Comparison of ENCODE assay signal across 10 cellular contexts in genomic region chr1:22712502-22713271, GRCh38. TPM values are rescaled to one million over a fixed set of nuclear protein-coding genes. Genes with fewer than 3 reads are reported as not detected.
DNase-seq lines count a peak whose midpoint lies in the region; ATAC-seq and TF ChIP-seq lines count a peak whose summit lies in the region.
"Had no signal": no experiment of that assay in that cellular context is flagged by ENCODE, and none has a peak within 500 bp of the region (broad histone marks: within the 10 kb centered on the region; RNA-seq: fewer than 3 reads in every experiment).

No MANE protein-coding gene starts in this region.

- peak; percentile 77 for ATAC-seq in stimulated activated memory B cell treated with anti-CD40 and anti-IgM and Interleukin-4, amounts not matched to agents 10 μg/mL and 1 μg/mL and 100 μg/mL, for 72 hours

- H3K36me3 ChIP-seq in SJCRH30 = peaks cover 8% of the 10 kb centered on the region

- no peak overlapping the region for H3T11ph ChIP-seq in H9 (ENCODE audit: low read length)

- no peak overlapping the region for H2BK120ac ChIP-seq in H9 (ENCODE audit: low read depth, low read length, poor library complexity, severe bottlenecking)

- H2AFZ ChIP-seq in H9 (ENCODE audit: low read length) = no peak overlapping the region

- no peak overlapping the region for H2BK5ac ChIP-seq in H9 (ENCODE audit: insufficient read length, low read length)

- H3K27me3 ChIP-seq in SJCRH30 = no peaks in the 10 kb centered on the region
- peaks cover 5% of the 10 kb centered on the region; the same call in 1 of the 2 replicates for H3K27me3 ChIP-seq in H9 (ENCODE audit: insufficient read depth, low read length)

- TF ChIP-seq CTCF in H9 (conservative IDR thresholded peaks at IDR 0.05) = no peak

- H3K4ac ChIP-seq in H9 (ENCODE audit: low read depth, low read length) = no peak overlapping the region

- no peak overlapping the region for H3K9ac ChIP-seq in H9 (ENCODE audit: extremely low read depth, insufficient read length, low read length)

- H3K56ac ChIP-seq in H9 (ENCODE audit: insufficient read length, low read depth, low read length) = no peak overlapping the region

- H3K27me3 Mint-ChIP-seq in stimulated activated memory B cell treated with anti-CD40 and anti-IgM and Interleukin-4, amounts not matched to agents 10 μg/mL and 1 μg/mL and 100 μg/mL, for 72 hours = peaks cover 76% of the 10 kb centered on the region
- peaks cover 62% of the 10 kb centered on the region for H3K27me3 Mint-ChIP-seq in H9 (ENCODE audit: low read depth)

- H3K79me2 ChIP-seq in H9 (ENCODE audit: insufficient read depth, low read length) = no peaks in the 10 kb centered on the region

- no peak overlapping the region for H3K4me2 ChIP-seq in H9 (ENCODE audit: insufficient read depth, insufficient read length, low read length)

- no peak overlapping the region for H4K5ac ChIP-seq in H9 (ENCODE audit: insufficient read length, low read depth, low read length)

- no peaks in the 10 kb centered on the region for H3K9me3 Mint-ChIP-seq in stimulated activated memory B cell treated with anti-CD40 and anti-IgM and Interleukin-4, amounts not matched to agents 10 μg/mL and 1 μg/mL and 100 μg/mL, for 72 hours
- H3K9me3 Mint-ChIP-seq in H9 = no peaks in the 10 kb centered on the region
- H3K9me3 Mint-ChIP-seq: activated naive CD4-positive, alpha-beta T cell treated with anti-CD3 and anti-CD28 coated beads, Interleukin-2, amount 50 U/mL, for 72 hours had no signal

- no peak overlapping the region for H2BK20ac ChIP-seq in H9 (ENCODE audit: low read depth, low read length, poor library complexity, severe bottlenecking)

- H3K4me1 ChIP-seq in SJCRH30 (peaks cover 23% of the 10 kb centered on the region), H9 (ENCODE audit: insufficient read depth, low read length) (no peaks in the 10 kb centered on the region)

- H3K4me1 Mint-ChIP-seq in stimulated activated memory B cell treated with anti-CD40 and anti-IgM and Interleukin-4, amounts not matched to agents 10 μg/mL and 1 μg/mL and 100 μg/mL, for 72 hours = peaks cover 23% of the 10 kb centered on the region
- H3K4me1 Mint-ChIP-seq in H9 = peaks cover 20 to 46% of the 10 kb centered on the region in 2 experiments

- no peaks in the 10 kb centered on the region for H3K79me1 ChIP-seq in H9 (ENCODE audit: insufficient read depth, low read depth, low read length, poor library complexity, severe bottlenecking)

- no CpG with 5 or more reads among the region's 19 CpGs for WGBS in H9 (ENCODE audit: extremely low coverage, insufficient read length, low lambda C conversion rate)

- no peak overlapping the region for H4K8ac ChIP-seq in H9 (replicated peaks; ENCODE audit: insufficient read length, low read depth, low read length)

- no peak overlapping the region for H3K27ac Mint-ChIP-seq in stimulated activated memory B cell treated with anti-CD40 and anti-IgM and Interleukin-4, amounts not matched to agents 10 μg/mL and 1 μg/mL and 100 μg/mL, for 72 hours
- H3K27ac Mint-ChIP-seq in H9 = no peak overlapping the region
- H3K27ac Mint-ChIP-seq: activated naive CD4-positive, alpha-beta T cell treated with anti-CD3 and anti-CD28 coated beads, Interleukin-2, amount 50 U/mL, for 72 hours had no signal

- no peaks in the 10 kb centered on the region for H3K36me3 Mint-ChIP-seq in stimulated activated memory B cell treated with anti-CD40 and anti-IgM and Interleukin-4, amounts not matched to agents 10 μg/mL and 1 μg/mL and 100 μg/mL, for 72 hours
- no peaks in the 10 kb centered on the region; a peak in 1 of 7 replicates for H3K36me3 Mint-ChIP-seq in H9 (ENCODE audit: insufficient read depth in 1 of 3, low read depth in 3 of 3)
- H3K36me3 Mint-ChIP-seq: activated naive CD4-positive, alpha-beta T cell treated with anti-CD3 and anti-CD28 coated beads, Interleukin-2, amount 50 U/mL, for 72 hours had no signal

- peaks cover 4% of the 10 kb centered on the region for H3K23me2 ChIP-seq in H9 (ENCODE audit: insufficient read length, low read depth, low read length, poor library complexity, severe bottlenecking)

- no peak overlapping the region for H2BK12ac ChIP-seq in H9 (ENCODE audit: insufficient read length, low read depth, low read length)

- peak overlapping the region; percentile 30 for H3K4me3 Mint-ChIP-seq in stimulated activated memory B cell treated with anti-CD40 and anti-IgM and Interleukin-4, amounts not matched to agents 10 μg/mL and 1 μg/mL and 100 μg/mL, for 72 hours
- peak overlapping the region in 1 of 2 experiments; percentile 82; a peak in 1 of 5 replicates for H3K4me3 Mint-ChIP-seq in H9

- H3K4me3 ChIP-seq in SJCRH30 = peak overlapping the region; percentile 74

- no peak overlapping the region for H3K23ac ChIP-seq in H9 (ENCODE audit: insufficient read length, low read depth, low read length)

- H2BK15ac ChIP-seq in H9 (ENCODE audit: low read depth, low read length) = no peak overlapping the region

- H4K20me1 ChIP-seq in H9 (ENCODE audit: control insufficient read depth, insufficient read depth, insufficient read length) = no peaks in the 10 kb centered on the region

- H3K14ac ChIP-seq in H9 (ENCODE audit: insufficient read depth, low read length) = no peak overlapping the region

- no peak overlapping the region for H3K18ac ChIP-seq in H9 (ENCODE audit: insufficient read length, low read depth, low read length)

- H3K27ac ChIP-seq in SJCRH30 = peak overlapping the region; percentile 49
- no peak overlapping the region for H3K27ac ChIP-seq in H9 (ENCODE audit: insufficient read length, low read depth, low read length)

- no peak overlapping the region for H2AK5ac ChIP-seq in H9 (ENCODE audit: insufficient read length, low read length)

- H3K9me3 ChIP-seq in SJCRH30 (replicated peaks) (no peaks in the 10 kb centered on the region), H9 (ENCODE audit: control insufficient read depth, low read depth, low read length) (no peaks in the 10 kb centered on the region)

- H4K91ac ChIP-seq in H9 (ENCODE audit: insufficient read length, low read depth, low read length) = no peak overlapping the region

- DNase-seq in activated effector memory CD4-positive, alpha-beta T cell treated with anti-CD3 and anti-CD28 coated beads, Interleukin-2, amount 50 U/mL, for 16 hours = peak; percentile 79
- no peak for DNase-seq in activated effector memory CD4-positive, alpha-beta T cell treated with Interleukin-2 at 50 U/mL for 16 hours
- DNase-seq in SJCRH30 (peak; percentile 89 to 92), fibroblast of peridontal ligament (ENCODE audit: extremely low read depth) (peak; percentile 81), RKO (ENCODE audit: low spot score) (no peak), H9 (no peak), pons (ENCODE audit: low spot score) (no peak)
- DNase-seq: NCI-H2227 treated with DMSO at 0.1 percent for 48 hours had no signal

RNA-seq across cellular contexts. Expression of gene EPHB2, which starts 2.0 kb away (rescaled TPM):
- 29.8 and 32.4 TPM in 2 replicates for total RNA-seq in SJCRH30 (2014; rRNA removed; shearing (Covaris generic))
- 8.3 and 9.5 TPM in 2 replicates for total RNA-seq in H9 (2021)
- total RNA-seq: activated naive CD4-positive, alpha-beta T cell treated with anti-CD3 and anti-CD28 coated beads, Interleukin-2, amount 50 U/mL, for 72 hours had no signal

RNA-seq across cellular contexts. Expression of gene C1QB, which starts 59.7 kb away (rescaled TPM):
- not detected in 2 replicates for total RNA-seq in SJCRH30 (2014; rRNA removed; shearing (Covaris generic))
- not detected in 2 replicates for total RNA-seq in H9 (2021)
- total RNA-seq: activated naive CD4-positive, alpha-beta T cell treated with anti-CD3 and anti-CD28 coated beads, Interleukin-2, amount 50 U/mL, for 72 hours had no signal

Comparison
In these comparisons a context has a peak if more than half of its experiments do, and no peak if none do; other contexts are left out.
1. DNase-seq: peak in activated effector memory CD4-positive, alpha-beta T cell treated with anti-CD3 and anti-CD28 coated beads, Interleukin-2, amount 50 U/mL, for 16 hours (single experiment), SJCRH30 (2 of 2) and fibroblast of peridontal ligament (single experiment); none in activated effector memory CD4-positive, alpha-beta T cell treated with Interleukin-2 at 50 U/mL for 16 hours (single experiment), RKO (single experiment), H9 (single experiment) and pons (single experiment).